ENCODE assay signal across 26 cellular contexts in genomic region chr18:75005622-75006021, GRCh38.
"Had no signal": no experiment of that assay in that cellular context is flagged by ENCODE, and none has a peak within 500 bp of the region (broad histone marks: within the 10 kb centered on the region; RNA-seq: fewer than 3 reads in every experiment).

No MANE protein-coding gene starts in this region.

- H3K36me3 ChIP-seq: adrenal gland, ascending aorta, lower lobe of right lung, stomach, suprapubic skin, tibial nerve, WERI-Rb-1 had no signal

- H3K4me2 ChIP-seq: smooth muscle cell had no signal

- FAIRE-seq: frontal cortex, TTC549, urothelium cell line had no signal

- H3K4me1 ChIP-seq: suprapubic skin had no signal

- H3K27ac ChIP-seq: adrenal gland, epithelial cell of prostate, lower lobe of right lung, stomach, suprapubic skin, tibial nerve, WERI-Rb-1 had no signal

- ATAC-seq: sciatic nerve; stimulated activated memory B cell treated with anti-CD40 and anti-IgM and Interleukin-4, amounts not matched to agents 10 μg/mL and 1 μg/mL and 100 μg/mL, for 72 hours had no signal

- H3K9me3 Mint-ChIP-seq: activated naive CD4-positive, alpha-beta T cell treated with anti-CD3 and anti-CD28 coated beads, Interleukin-2, amount 50 U/mL, for 24 hours; naive B cell; stimulated activated memory B cell treated with anti-CD40 and anti-IgM and Interleukin-4, amounts not matched to agents 10 μg/mL and 1 μg/mL and 100 μg/mL, for 72 hours had no signal

- DNase-seq: activated CD4-positive, alpha-beta T cell treated with anti-CD3 and anti-CD28 coated beads for 1 hour; activated CD4-positive, alpha-beta T cell treated with anti-CD3 and anti-CD28 coated beads, Interleukin-2, amount 50 U/mL, for 1 hour; activated gamma-delta T cell treated with Interleukin-2 at 50 U/mL for 16 hours; activated T-cell treated with anti-CD3 and anti-CD28 coated beads, Interleukin-2, amount 50 U/mL, for 1 hour; adrenal gland; cortex of kidney; glutamatergic neuron; hypothalamus; lower lobe of right lung; naive B cell; nucleus accumbens; stimulated activated CD4-positive, alpha-beta T cell treated with anti-CD3 and anti-CD28 coated beads, Interleukin-15, amount 100 ng/mL, for 24 hours; stomach; T-helper 1 cell; WERI-Rb-1 had no signal

- H3K27me3 Mint-ChIP-seq: activated naive CD4-positive, alpha-beta T cell treated with anti-CD3 and anti-CD28 coated beads, Interleukin-2, amount 50 U/mL, for 24 hours; naive B cell; stimulated activated memory B cell treated with anti-CD40 and anti-IgM and Interleukin-4, amounts not matched to agents 10 μg/mL and 1 μg/mL and 100 μg/mL, for 72 hours had no signal

- H3K27ac Mint-ChIP-seq: activated naive CD4-positive, alpha-beta T cell treated with anti-CD3 and anti-CD28 coated beads, Interleukin-2, amount 50 U/mL, for 24 hours; naive B cell; stimulated activated memory B cell treated with anti-CD40 and anti-IgM and Interleukin-4, amounts not matched to agents 10 μg/mL and 1 μg/mL and 100 μg/mL, for 72 hours had no signal

- H3K27me3 ChIP-seq: adrenal gland, ascending aorta, stomach, suprapubic skin, tibial nerve had no signal

- H3K4me3 ChIP-seq: adrenal gland, ascending aorta, lower lobe of right lung, smooth muscle cell, stomach, suprapubic skin, tibial nerve had no signal

- H3K4me1 Mint-ChIP-seq: activated naive CD4-positive, alpha-beta T cell treated with anti-CD3 and anti-CD28 coated beads, Interleukin-2, amount 50 U/mL, for 24 hours; naive B cell; stimulated activated memory B cell treated with anti-CD40 and anti-IgM and Interleukin-4, amounts not matched to agents 10 μg/mL and 1 μg/mL and 100 μg/mL, for 72 hours had no signal

- H3K4me3 Mint-ChIP-seq: activated naive CD4-positive, alpha-beta T cell treated with anti-CD3 and anti-CD28 coated beads, Interleukin-2, amount 50 U/mL, for 24 hours; naive B cell; stimulated activated memory B cell treated with anti-CD40 and anti-IgM and Interleukin-4, amounts not matched to agents 10 μg/mL and 1 μg/mL and 100 μg/mL, for 72 hours had no signal

- H3K9me3 ChIP-seq: adrenal gland, ascending aorta, lower lobe of right lung, stomach, suprapubic skin, tibial nerve had no signal
